ENCODE assay signal across 8 cellular contexts in genomic region chr2:158723921-158724802, GRCh38.
DNase-seq lines count a peak whose midpoint lies in the region; ATAC-seq and TF ChIP-seq lines count a peak whose summit lies in the region.

No MANE protein-coding gene starts in this region.

- no peak overlapping the region for H3K27ac Mint-ChIP-seq in CD4-positive, alpha-beta T cell

- H3K4me3 Mint-ChIP-seq in CD4-positive, alpha-beta T cell = no peak overlapping the region

- DNase-seq in NCI-H2107 (lab: John Stamatoyannopoulos, UW) (peak; percentile 39), dorsolateral prefrontal cortex (peak in 5 of 10 donors; percentile 44 to 61 (median 56)), pons (ENCODE audit: low spot score) (peak; percentile 56), uterus (no peak), AG20443 (ENCODE audit: low spot score) (no peak)
- DNase-seq in CD4-positive, alpha-beta T cell = no peak

- no peaks in the 10 kb centered on the region for H3K36me3 ChIP-seq in uterus

- H3K27ac ChIP-seq in dorsolateral prefrontal cortex = peak overlapping the region in 56 of 59 donors; percentile 1 to 98 (median 84)
- H3K27ac ChIP-seq in CD4-positive, alpha-beta T cell (ENCODE audit: low read depth, low read length) = no peak overlapping the region
- H3K27ac ChIP-seq in uterus = no peak overlapping the region

- no peak for ATAC-seq in CD4-positive, alpha-beta T cell (ENCODE audit: poor library complexity)
- ATAC-seq in GM19397 (IDR thresholded peaks at IDR 0.05; ENCODE audit: unreplicated experiment) = no peak

- no peaks in the 10 kb centered on the region for H3K9me3 ChIP-seq in CD4-positive, alpha-beta T cell (ENCODE audit: control insufficient read depth, low read length)
- no peaks in the 10 kb centered on the region for H3K9me3 ChIP-seq in uterus

- no peaks in the 10 kb centered on the region for H3K4me1 Mint-ChIP-seq in CD4-positive, alpha-beta T cell (ENCODE audit: low read depth)

- H3K9me3 Mint-ChIP-seq in CD4-positive, alpha-beta T cell = no peaks in the 10 kb centered on the region

- no peaks in the 10 kb centered on the region for H3K27me3 ChIP-seq in dorsolateral prefrontal cortex
- H3K27me3 ChIP-seq in CD4-positive, alpha-beta T cell (ENCODE audit: control insufficient read depth, insufficient read depth, low read length) = no peaks in the 10 kb centered on the region
- no peaks in the 10 kb centered on the region for H3K27me3 ChIP-seq in uterus

- intact Hi-C loops in dorsolateral prefrontal cortex (cut with DNase I) (loop anchor here (1.0 to 10.0 kb wide), 6 partner anchors 37 to 539 kb away; partner anchors contain the start of genes CCDC148 (in 1 of the 2) and PKP4 (in 1 of the 2)), uterus (cut with DNase I; ENCODE audit: low total_unique reads) (no loop called here)
- intact Hi-C loops in CD4-positive, alpha-beta T cell (cut with DNase I, micrococcal nuclease) = no loop called here

- H3K4me3 ChIP-seq in dorsolateral prefrontal cortex (peak overlapping the region in 10 of 59 donors; percentile 0 to 29 (median 16)), uterus (no peak overlapping the region)

- peak; percentile 59 for TF ChIP-seq CTCF in GM12872 (IDR thresholded peaks at IDR 0.05; ENCODE audit: insufficient read depth, low read depth, low read length)
- TF ChIP-seq CTCF in dorsolateral prefrontal cortex (IDR thresholded peaks at IDR 0.05 in 54 of 56, conservative IDR thresholded peaks at IDR 0.05 in 2 of 56; ENCODE audit: low read depth in 1 of 56, partially characterized antibody in 56 of 56) = peak in 53 of 56 donors; percentile 26 to 75 (median 54)
- no peak for TF ChIP-seq CTCF in CD4-positive, alpha-beta T cell (IDR thresholded peaks at IDR 0.05)
- no peak for TF ChIP-seq CTCF in uterus (IDR thresholded peaks at IDR 0.05)

- H3K27me3 Mint-ChIP-seq in CD4-positive, alpha-beta T cell = no peaks in the 10 kb centered on the region

- no peak for TF ChIP-seq POLR2A in uterus (IDR thresholded peaks at IDR 0.05)

- CTCF ChIA-PET in CD4-positive, alpha-beta T cell (lab: Charles Lee) = interaction anchor here (1.7 kb wide), 1 partner anchor 9 kb away, joined by 3 read pairs; no protein-coding TSS in a partner anchor

- H3K4me1 ChIP-seq in uterus = no peaks in the 10 kb centered on the region

- POLR2A ChIA-PET in CD4-positive, alpha-beta T cell (lab: Charles Lee) = no interaction called here

- no peaks in the 10 kb centered on the region for H3K36me3 Mint-ChIP-seq in CD4-positive, alpha-beta T cell (ENCODE audit: low read depth)

Comparison
In these comparisons a context has a peak if more than half of its experiments do, and no peak if none do; other contexts are left out.
1. CTCF ChIP-seq: peak in GM12872 (single experiment) and dorsolateral prefrontal cortex (53 of 56); none in CD4-positive, alpha-beta T cell (single experiment) and uterus (0 of 4).
2. DNase-seq: peak in NCI-H2107 (single experiment) and pons (single experiment); none in CD4-positive, alpha-beta T cell (0 of 10), uterus (0 of 2) and AG20443 (single experiment).
3. H3K27ac ChIP-seq: peak in dorsolateral prefrontal cortex (56 of 59); none in CD4-positive, alpha-beta T cell (single experiment) and uterus (0 of 2).
4. intact Hi-C loops: an anchor here in dorsolateral prefrontal cortex (1.0 to 10.0 kb wide); none called in CD4-positive, alpha-beta T cell and uterus.